Comparison of ENCODE assay signal across 15 cellular contexts in the genomic region with DNA sequence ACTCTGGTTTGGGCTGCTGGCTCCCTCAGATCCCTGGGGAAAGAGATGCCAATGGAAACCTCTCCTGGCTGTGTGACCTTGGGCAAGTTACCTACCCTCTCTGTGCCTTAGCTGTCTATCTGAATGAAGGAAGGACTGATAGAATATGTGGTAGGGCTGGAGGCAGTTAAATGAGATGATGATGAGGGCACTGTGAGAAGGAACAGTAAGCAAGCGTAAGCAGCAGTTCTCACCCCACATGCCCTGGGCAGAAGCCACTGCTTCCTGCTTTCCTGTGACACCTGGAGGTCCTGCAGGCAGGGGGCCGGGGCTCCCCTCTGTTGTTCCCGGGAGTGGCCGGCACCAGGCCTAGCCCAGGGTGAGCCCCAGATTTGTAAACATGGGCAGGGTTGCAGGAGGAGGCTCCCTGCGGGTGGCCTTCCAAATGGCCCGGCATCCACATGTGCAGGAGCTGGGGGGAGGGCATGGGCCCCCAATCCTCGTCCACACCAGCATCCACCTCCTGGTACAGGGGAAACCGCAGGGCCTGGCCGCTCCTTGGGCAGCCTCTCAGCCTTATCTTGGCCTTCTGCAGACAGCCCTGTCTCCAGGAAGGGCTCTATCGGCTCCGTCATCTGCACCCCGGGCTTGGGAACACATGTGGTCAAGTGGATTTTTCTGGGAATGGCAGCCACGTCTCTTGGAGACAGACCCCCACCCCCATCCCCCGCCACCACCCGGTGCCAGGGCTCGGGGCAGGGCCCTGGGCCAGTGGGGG.
DNase-seq lines count a peak whose midpoint lies in the region; ATAC-seq and TF ChIP-seq lines count a peak whose summit lies in the region.
"Had no signal": no experiment of that assay in that cellular context is flagged by ENCODE, and none has a peak within 500 bp of the region (broad histone marks: within the 10 kb centered on the region; RNA-seq: fewer than 3 reads in every experiment).

No MANE protein-coding gene starts in this region.

- peak overlapping the region; percentile 57 for H3K4me2 ChIP-seq in smooth muscle cell

- peaks cover 37% of the 10 kb centered on the region for H4K20me1 ChIP-seq in smooth muscle cell (ENCODE audit: low read depth)

- CTCF ChIA-PET in HEK293 (lab: Yijun Ruan, JAX), result interaction anchor here (0.5 kb wide), 1 partner anchor 47 kb away, joined by 3 read pairs; no protein-coding TSS in a partner anchor

- H3K9me3 ChIP-seq in HEK293 (ENCODE audit: control insufficient read depth, insufficient read depth, low read depth, low read length), result no peaks in the 10 kb centered on the region
- H3K9me3 ChIP-seq in smooth muscle cell (replicated peaks; ENCODE audit: low read depth), result no peaks in the 10 kb centered on the region

- H3F3A ChIP-seq in smooth muscle cell (ENCODE audit: low read depth), result peaks cover 12% of the 10 kb centered on the region

- H3K9ac ChIP-seq in smooth muscle cell (ENCODE audit: low read depth), result no peak overlapping the region

- H3K4me1 ChIP-seq in HEK293 (ENCODE audit: control insufficient read depth, insufficient read depth, low read length) (no peaks in the 10 kb centered on the region), smooth muscle cell (ENCODE audit: low read depth) (peaks cover 15% of the 10 kb centered on the region)

- TF ChIP-seq CTCF in HEK293 (tag by site-specific recombination; IDR thresholded peaks at IDR 0.05) (no peak), choroid plexus epithelial cell (conservative IDR thresholded peaks at IDR 0.05; ENCODE audit: low read depth, low read length) (no peak), smooth muscle cell (IDR thresholded peaks at IDR 0.05; ENCODE audit: borderline replicate concordance, insufficient read depth, poor library complexity, severe bottlenecking) (no peak)

- H3K79me2 ChIP-seq in smooth muscle cell (ENCODE audit: low read depth), result no peaks in the 10 kb centered on the region

- no peak overlapping the region for H2AFZ ChIP-seq in smooth muscle cell (ENCODE audit: low read depth)

- H3K36me3 ChIP-seq in HEK293 (ENCODE audit: control insufficient read depth in 2 of 2, insufficient read depth in 1 of 2, low read length in 2 of 2), result peaks cover 0 to under 1% of the 10 kb centered on the region in 2 experiments; a peak in 1 of 3 replicates
- H3K36me3 ChIP-seq in smooth muscle cell (ENCODE audit: low read depth), result no peaks in the 10 kb centered on the region

- DNase-seq in choroid plexus epithelial cell (ENCODE audit: low read depth), result peak; percentile 74
- no peak for DNase-seq in smooth muscle cell (lab: John Stamatoyannopoulos, UW; ENCODE audit: unreplicated experiment)
- DNase-seq in NOMO-1 (lab: John Stamatoyannopoulos, UW; ENCODE audit: unreplicated experiment in 2 of 2), result no peak
- DNase-seq in NCI-H748 treated with DMSO at 0.1 percent for 48 hours (lab: John Stamatoyannopoulos, UW), result no peak
- DNase-seq: activated gamma-delta T cell, dermis blood vessel endothelial cell, head of caudate nucleus, immature natural killer cell, left ventricle myocardium superior, NCI-H1092, NCI-H2081 had no signal

- WGBS in smooth muscle cell (ENCODE audit: low lambda C conversion rate), result 38% methylated on average over 14 of the region's 16 CpGs

- no peak; the same call in 2 of the 3 replicates for ATAC-seq in SK-N-SH treated with all-trans-retinoic acid at 6 μM for 48 hours
- ATAC-seq in HG02970 (IDR thresholded peaks at IDR 0.05; ENCODE audit: low FRiP score, unreplicated experiment), result no peak
- no peak for ATAC-seq in HG03378 (IDR thresholded peaks at IDR 0.05; ENCODE audit: unreplicated experiment)

- H3K4me3 ChIP-seq in HEK293 (ENCODE audit: low read depth, low read length) (no peak overlapping the region), choroid plexus epithelial cell (ENCODE audit: low read depth, low read length) (no peak overlapping the region), smooth muscle cell (no peak overlapping the region)

- H3K27ac ChIP-seq in HEK293 (ENCODE audit: extremely low read depth, low read depth, low read length) (no peak overlapping the region), smooth muscle cell (ENCODE audit: low read depth) (no peak overlapping the region)

- POLR2A ChIA-PET in HEK293 (lab: Yijun Ruan, JAX), result no interaction called here

- no peaks in the 10 kb centered on the region for H3K27me3 ChIP-seq in smooth muscle cell (ENCODE audit: low read depth)

TF ChIP-seq in HEK293, 187 proteins besides CTCF, POLR2A, EP300 and RAD21:
- TF ChIP-seq ZNF768 (tag by site-specific recombination; IDR thresholded peaks at IDR 0.05), result peak; percentile 92
- TF ChIP-seq GLIS1 (tag by site-specific recombination; IDR thresholded peaks at IDR 0.05), result peak; percentile 65
- peak; percentile 24; the same call in 1 of the 2 replicates for TF ChIP-seq ZNF664 (tag by site-specific recombination; IDR thresholded peaks at IDR 0.05)
- TF ChIP-seq, protein P1, sequence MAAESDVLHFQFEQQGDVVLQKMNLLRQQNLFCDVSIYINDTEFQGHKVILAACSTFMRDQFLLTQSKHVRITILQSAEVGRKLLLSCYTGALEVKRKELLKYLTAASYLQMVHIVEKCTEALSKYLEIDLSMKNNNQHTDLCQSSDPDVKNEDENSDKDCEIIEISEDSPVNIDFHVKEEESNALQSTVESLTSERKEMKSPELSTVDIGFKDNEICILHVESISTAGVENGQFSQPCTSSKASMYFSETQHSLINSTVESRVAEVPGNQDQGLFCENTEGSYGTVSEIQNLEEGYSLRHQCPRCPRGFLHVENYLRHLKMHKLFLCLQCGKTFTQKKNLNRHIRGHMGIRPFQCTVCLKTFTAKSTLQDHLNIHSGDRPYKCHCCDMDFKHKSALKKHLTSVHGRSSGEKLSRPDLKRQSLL (tag by site-specific recombination; IDR thresholded peaks at IDR 0.05), result peak; percentile 76; the same call in 1 of the 2 replicates
- TF ChIP-seq ZNF776 (tag by site-specific recombination; IDR thresholded peaks at IDR 0.05; ENCODE audit: borderline replicate concordance), result no peak
- TF ChIP-seq ZIC2 (tag by site-specific recombination; IDR thresholded peaks at IDR 0.05), result peak; percentile 87
- TF ChIP-seq ZBTB1 (tag by site-specific recombination; IDR thresholded peaks at IDR 0.05), result no peak
TF ChIP-seq in HEK293: peak in this region for 5.

TF ChIP-seq in SK-N-SH treated with all-trans-retinoic acid at 6 μM for 48 hours, 23 proteins besides CTCF, POLR2A, EP300 and RAD21:
- TF ChIP-seq, protein P2, sequence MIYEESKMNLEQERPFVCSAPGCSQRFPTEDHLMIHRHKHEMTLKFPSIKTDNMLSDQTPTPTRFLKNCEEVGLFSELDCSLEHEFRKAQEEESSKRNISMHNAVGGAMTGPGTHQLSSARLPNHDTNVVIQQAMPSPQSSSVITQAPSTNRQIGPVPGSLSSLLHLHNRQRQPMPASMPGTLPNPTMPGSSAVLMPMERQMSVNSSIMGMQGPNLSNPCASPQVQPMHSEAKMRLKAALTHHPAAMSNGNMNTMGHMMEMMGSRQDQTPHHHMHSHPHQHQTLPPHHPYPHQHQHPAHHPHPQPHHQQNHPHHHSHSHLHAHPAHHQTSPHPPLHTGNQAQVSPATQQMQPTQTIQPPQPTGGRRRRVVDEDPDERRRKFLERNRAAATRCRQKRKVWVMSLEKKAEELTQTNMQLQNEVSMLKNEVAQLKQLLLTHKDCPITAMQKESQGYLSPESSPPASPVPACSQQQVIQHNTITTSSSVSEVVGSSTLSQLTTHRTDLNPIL (CRISPR knock-in tag; IDR thresholded peaks at IDR 0.05; ENCODE audit: low read depth), result no peak
- TF ChIP-seq ZNF8 (CRISPR knock-in tag; IDR thresholded peaks at IDR 0.05) (no peak), TCF4 (CRISPR knock-in tag; IDR thresholded peaks at IDR 0.05; ENCODE audit: borderline replicate concordance) (peak; percentile 43; the same call in 1 of the 2 replicates), SNAI2 (CRISPR knock-in tag; IDR thresholded peaks at IDR 0.05) (no peak), ZC3H10 (CRISPR knock-in tag; IDR thresholded peaks at IDR 0.05) (no peak)
- TF ChIP-seq, protein P3, sequence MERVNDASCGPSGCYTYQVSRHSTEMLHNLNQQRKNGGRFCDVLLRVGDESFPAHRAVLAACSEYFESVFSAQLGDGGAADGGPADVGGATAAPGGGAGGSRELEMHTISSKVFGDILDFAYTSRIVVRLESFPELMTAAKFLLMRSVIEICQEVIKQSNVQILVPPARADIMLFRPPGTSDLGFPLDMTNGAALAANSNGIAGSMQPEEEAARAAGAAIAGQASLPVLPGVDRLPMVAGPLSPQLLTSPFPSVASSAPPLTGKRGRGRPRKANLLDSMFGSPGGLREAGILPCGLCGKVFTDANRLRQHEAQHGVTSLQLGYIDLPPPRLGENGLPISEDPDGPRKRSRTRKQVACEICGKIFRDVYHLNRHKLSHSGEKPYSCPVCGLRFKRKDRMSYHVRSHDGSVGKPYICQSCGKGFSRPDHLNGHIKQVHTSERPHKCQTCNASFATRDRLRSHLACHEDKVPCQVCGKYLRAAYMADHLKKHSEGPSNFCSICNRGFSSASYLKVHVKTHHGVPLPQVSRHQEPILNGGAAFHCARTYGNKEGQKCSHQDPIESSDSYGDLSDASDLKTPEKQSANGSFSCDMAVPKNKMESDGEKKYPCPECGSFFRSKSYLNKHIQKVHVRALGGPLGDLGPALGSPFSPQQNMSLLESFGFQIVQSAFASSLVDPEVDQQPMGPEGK (CRISPR knock-in tag; IDR thresholded peaks at IDR 0.05; ENCODE audit: borderline replicate concordance), result no peak
- TF ChIP-seq, protein P4, sequence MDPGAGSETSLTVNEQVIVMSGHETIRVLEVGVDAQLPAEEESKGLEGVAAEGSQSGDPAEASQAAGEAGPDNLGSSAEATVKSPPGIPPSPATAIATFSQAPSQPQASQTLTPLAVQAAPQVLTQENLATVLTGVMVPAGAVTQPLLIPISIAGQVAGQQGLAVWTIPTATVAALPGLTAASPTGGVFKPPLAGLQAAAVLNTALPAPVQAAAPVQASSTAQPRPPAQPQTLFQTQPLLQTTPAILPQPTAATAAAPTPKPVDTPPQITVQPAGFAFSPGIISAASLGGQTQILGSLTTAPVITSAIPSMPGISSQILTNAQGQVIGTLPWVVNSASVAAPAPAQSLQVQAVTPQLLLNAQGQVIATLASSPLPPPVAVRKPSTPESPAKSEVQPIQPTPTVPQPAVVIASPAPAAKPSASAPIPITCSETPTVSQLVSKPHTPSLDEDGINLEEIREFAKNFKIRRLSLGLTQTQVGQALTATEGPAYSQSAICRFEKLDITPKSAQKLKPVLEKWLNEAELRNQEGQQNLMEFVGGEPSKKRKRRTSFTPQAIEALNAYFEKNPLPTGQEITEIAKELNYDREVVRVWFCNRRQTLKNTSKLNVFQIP (CRISPR knock-in tag; IDR thresholded peaks at IDR 0.05; ENCODE audit: borderline replicate concordance, low read depth), result no peak
TF ChIP-seq in SK-N-SH treated with all-trans-retinoic acid at 6 μM for 48 hours: peak in this region for 1.
